Comparison of ENCODE assay signal across 10 cellular contexts in the genomic region with DNA sequence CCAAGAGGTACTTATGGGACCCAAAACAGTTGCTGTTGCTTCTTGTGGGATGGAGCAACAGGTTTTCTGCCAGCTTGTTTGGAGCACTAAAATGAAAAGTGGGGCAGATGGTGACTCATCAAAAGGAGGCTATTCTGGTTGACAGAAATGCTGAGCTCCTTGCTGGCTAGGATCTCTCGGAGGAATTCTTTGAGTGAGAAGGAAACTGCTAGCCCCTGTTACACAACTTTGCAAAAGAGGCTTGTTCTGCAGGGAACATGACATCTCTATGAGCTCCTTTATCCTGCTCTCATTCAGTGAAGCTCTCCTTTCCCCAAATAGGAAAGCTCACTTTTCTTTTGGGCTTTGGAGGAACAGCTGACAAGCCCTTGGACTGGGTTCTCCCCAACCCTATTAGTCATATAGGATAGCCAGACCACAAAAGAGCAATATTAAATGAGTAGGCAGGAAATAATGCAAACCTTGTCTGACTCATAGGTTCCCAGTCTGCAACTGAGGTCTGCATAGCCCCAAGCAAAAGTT.
DNase-seq lines count a peak whose midpoint lies in the region; ATAC-seq lines count a peak whose summit lies in the region.
"Had no signal": no experiment of that assay in that cellular context is flagged by ENCODE, and none has a peak within 500 bp of the region (broad histone marks: within the 10 kb centered on the region; RNA-seq: fewer than 3 reads in every experiment).

No MANE protein-coding gene starts in this region.

- no peak overlapping the region for H3K9ac ChIP-seq in trophoblast cell (ENCODE audit: low read length)
- H3K9ac ChIP-seq: parathyroid adenoma had no signal

- no peak overlapping the region for H2BK12ac ChIP-seq in trophoblast cell (ENCODE audit: low read length)

- no peak overlapping the region for H2BK5ac ChIP-seq in trophoblast cell (ENCODE audit: low read depth, low read length, poor library complexity)

- H3K4me1 ChIP-seq in trophoblast cell (ENCODE audit: control insufficient read depth in 1 of 2, insufficient read depth in 2 of 2, low read length in 2 of 2), result peaks cover 4 to 15% of the 10 kb centered on the region in 2 experiments
- H3K4me1 ChIP-seq: parathyroid adenoma had no signal

- ATAC-seq in GM18511 (IDR thresholded peaks at IDR 0.05; ENCODE audit: unreplicated experiment), result no peak
- no peak for ATAC-seq in GM21423 (IDR thresholded peaks at IDR 0.05; ENCODE audit: unreplicated experiment)

- no peak overlapping the region for H2BK120ac ChIP-seq in trophoblast cell (ENCODE audit: insufficient read depth, low read length, poor library complexity)

- no peak overlapping the region for H4K8ac ChIP-seq in trophoblast cell (ENCODE audit: low read depth, low read length)

- H3K4ac ChIP-seq in trophoblast cell (ENCODE audit: low read depth, low read length), result no peak overlapping the region

- no peak overlapping the region for H2AFZ ChIP-seq in trophoblast cell (ENCODE audit: insufficient read depth, low read length, poor library complexity)
- H2AFZ ChIP-seq: parathyroid adenoma had no signal

- H3K36me3 ChIP-seq in trophoblast cell (ENCODE audit: control insufficient read depth in 1 of 2, insufficient read depth in 2 of 2, low read length in 2 of 2), result peaks cover 17 to 33% of the 10 kb centered on the region in 2 experiments

- H3K79me2 ChIP-seq in trophoblast cell (ENCODE audit: control insufficient read depth, insufficient read depth, low read length, poor library complexity), result peaks cover 2% of the 10 kb centered on the region
- H3K79me2 ChIP-seq: parathyroid adenoma had no signal

- peak overlapping the region; percentile 80 for H3K27ac ChIP-seq in trophoblast cell (ENCODE audit: low read depth, low read length)
- H3K27ac ChIP-seq: parathyroid adenoma had no signal

- H3K9me3 ChIP-seq in trophoblast cell (ENCODE audit: insufficient read depth, low read depth, low read length), result no peaks in the 10 kb centered on the region

- no peak overlapping the region for H4K12ac ChIP-seq in trophoblast cell (ENCODE audit: low read depth, low read length)

- WGBS in trophoblast cell (ENCODE audit: extremely low coverage, insufficient coverage, insufficient read length), result no CpG with 5 or more reads among the region's 1 CpG

- H3K18ac ChIP-seq in trophoblast cell (ENCODE audit: low read length), result no peak overlapping the region

- H4K91ac ChIP-seq in trophoblast cell (ENCODE audit: low read depth, low read length), result no peak overlapping the region

- H3K4me3 ChIP-seq in trophoblast cell (ENCODE audit: low read depth, low read length), result no peak overlapping the region

- no peaks in the 10 kb centered on the region for H3K27me3 ChIP-seq in trophoblast cell (ENCODE audit: insufficient read depth, low read length)

- H3K4me2 ChIP-seq in trophoblast cell (ENCODE audit: low read length), result peak overlapping the region; percentile 45

- no peak overlapping the region for H2AK5ac ChIP-seq in trophoblast cell (ENCODE audit: low read length)

- H3K23ac ChIP-seq in trophoblast cell (ENCODE audit: low read length), result no peak overlapping the region

- DNase-seq in GM04503 (ENCODE audit: low read depth) (peak; percentile 89), NOMO-1 treated with dmso at 0.1 percent for 144 hours (lab: John Stamatoyannopoulos, UW; ENCODE audit: unreplicated experiment) (peak; percentile 58), dermis blood vessel endothelial cell (peak; percentile 61), trophoblast cell (peak; percentile 50 to 84), G401 (ENCODE audit: low spot score) (no peak), GDM1 (lab: John Stamatoyannopoulos, UW) (no peak)
- DNase-seq: NCI-H69 had no signal

- in situ Hi-C loops in G401 (cut with HindIII; ENCODE audit: low sequenced_read_pairs), result no loop called here

- peaks cover 4% of the 10 kb centered on the region for H3K79me1 ChIP-seq in trophoblast cell (ENCODE audit: low read length)

- H3K14ac ChIP-seq in trophoblast cell (ENCODE audit: low read length), result no peak overlapping the region

Comparison
In these comparisons a context has a peak if more than half of its experiments do, and no peak if none do; other contexts are left out.
1. DNase-seq: peak in GM04503 (single experiment), NOMO-1 treated with dmso at 0.1 percent for 144 hours (single experiment), dermis blood vessel endothelial cell (single experiment) and trophoblast cell (2 of 2); none in G401 (single experiment) and GDM1 (single experiment).